Comparison of ENCODE assay signal across 10 cellular contexts in the genomic region with DNA sequence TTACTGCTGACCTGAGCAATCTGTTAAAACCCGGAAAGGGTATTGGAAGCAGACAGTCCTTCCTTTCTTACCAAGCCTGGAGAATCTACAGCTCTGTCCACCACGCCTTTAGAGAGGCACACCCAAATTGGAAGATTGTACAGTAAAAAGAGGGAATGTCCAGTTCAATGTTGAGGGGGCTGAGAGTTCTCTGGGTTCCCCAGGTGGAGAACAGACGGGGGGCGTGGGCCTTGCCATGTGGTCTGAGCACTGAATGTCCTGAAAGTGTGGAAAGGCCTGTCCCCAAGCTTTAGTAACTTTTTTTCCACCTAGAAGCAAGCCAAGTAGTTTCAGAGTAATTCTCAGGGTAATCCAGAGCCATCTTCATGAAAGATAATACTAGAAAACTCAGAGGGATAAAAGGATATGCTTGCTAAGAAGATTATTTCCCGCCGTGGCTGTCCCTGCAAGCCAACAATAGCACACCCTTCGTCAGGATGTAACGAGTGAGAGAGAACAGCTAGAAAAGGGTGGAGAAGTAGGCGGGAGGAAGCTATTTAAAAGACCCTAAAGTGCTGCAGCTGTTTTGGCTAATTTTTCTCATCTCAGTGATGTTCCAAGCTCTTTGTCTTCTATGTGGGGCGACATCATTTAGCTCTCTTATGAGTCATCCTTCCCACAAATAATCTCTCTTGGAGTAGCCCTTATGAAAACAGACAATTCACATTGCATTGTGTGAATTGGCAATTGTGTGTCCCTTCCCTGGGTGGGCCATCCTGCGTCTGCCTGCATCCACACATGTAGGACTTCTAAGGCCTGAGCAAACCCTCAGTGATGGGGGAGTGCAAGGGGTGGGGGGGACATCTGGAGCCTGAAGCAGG.
A peak's percentile ranks its signal among the peaks of the same experiment; 100 is the strongest.
DNase-seq lines count a peak whose midpoint lies in the region; ATAC-seq, FAIRE-seq and TF ChIP-seq lines count a peak whose summit lies in the region.
"Had no signal": no experiment of that assay in that cellular context is flagged by ENCODE, and none has a peak within 500 bp of the region (broad histone marks: within the 10 kb centered on the region; RNA-seq: fewer than 3 reads in every experiment).

No MANE protein-coding gene starts in this region.

- 0 out of 2 replicates have a peak overlapping the region, but pooled peaks have one; percentile 17 for H3K18ac ChIP-seq in IMR-90 (ENCODE audit: low read depth, low read length)

- peak overlapping the region; percentile 49 for H3K4ac ChIP-seq in IMR-90 (ENCODE audit: low read depth, low read length)

- no peak for TF ChIP-seq RAD21 in IMR-90 (IDR thresholded peaks at IDR 0.05; ENCODE audit: low read length)

- ATAC-seq in IMR-90 (ENCODE audit: low read depth) (peak; percentile 76), right cardiac atrium (peak; percentile 81 to 98)
- no peak for ATAC-seq in activated CD4-positive, CD25-positive, alpha-beta regulatory T cell treated with anti-CD3 and anti-CD28 coated beads, Interleukin-2, amount 50 U/mL, for 24 hours

- H2BK5ac ChIP-seq in IMR-90 (ENCODE audit: low read depth, low read length, poor library complexity, severe bottlenecking), result peak overlapping the region; percentile 42

- H3K27ac ChIP-seq in IMR-90 (ENCODE audit: insufficient read depth, low read length) (0 out of 2 replicates have a peak overlapping the region, but pooled peaks have one; percentile 3), right cardiac atrium (ENCODE audit: low read length) (peak overlapping the region; percentile 36), small intestine (ENCODE audit: low read depth in 1 of 2, low read length in 1 of 2) (peak overlapping the region in 1 of 2 donors; percentile 63)

- dilution Hi-C loops in IMR-90 (cut with HindIII; ENCODE audit: low sequenced_read_pairs, unreplicated experiment), result no loop called here

- peak overlapping the region; percentile 42 for H3K14ac ChIP-seq in IMR-90 (replicated peaks; ENCODE audit: low read depth, low read length)

- H4K20me1 ChIP-seq in IMR-90 (ENCODE audit: insufficient read depth, low read length), result no peaks in the 10 kb centered on the region

- CTCF ChIA-PET in IMR-90 (lab: Yijun Ruan, JAX), result interaction anchor here (0.6 kb wide), 1 partner anchor 395 kb away, joined by 3 read pairs; no protein-coding TSS in a partner anchor

- peak overlapping the region; percentile 73 for H2BK20ac ChIP-seq in IMR-90 (ENCODE audit: low read depth, low read length)

- H3K23ac ChIP-seq in IMR-90 (ENCODE audit: low read depth, low read length), result peak overlapping the region; percentile 29; the same call in 1 of the 2 replicates

- no TSS peak for BruUV-seq in IMR-90 (replicated peaks; lab: Mats Ljungman, UMichigan)

- H3K4me1 ChIP-seq in IMR-90 (ENCODE audit: control insufficient read depth, insufficient read depth, low read length) (peaks cover 14% of the 10 kb centered on the region), right cardiac atrium (ENCODE audit: control insufficient read depth, insufficient read depth, low read length) (peaks cover 2% of the 10 kb centered on the region), small intestine (ENCODE audit: control insufficient read depth in 2 of 2, insufficient read depth in 1 of 2, low read depth in 1 of 2, low read length in 1 of 2) (peaks cover 0 to 2% of the 10 kb centered on the region in 2 donors)
- H3K4me1 ChIP-seq: testis had no signal

- peak overlapping the region; percentile 71 for H2BK120ac ChIP-seq in IMR-90 (ENCODE audit: low read depth, low read length)

- H3K36me3 ChIP-seq in IMR-90 (ENCODE audit: control insufficient read depth, insufficient read depth, low read length) (no peaks in the 10 kb centered on the region), small intestine (ENCODE audit: control insufficient read depth in 2 of 2, insufficient read depth in 2 of 2, low read length in 2 of 2) (no peaks in the 10 kb centered on the region), MG63 (no peaks in the 10 kb centered on the region)

- no peak for FAIRE-seq in small intestine (lab: Jason Lieb, UNC)

- in situ Hi-C loops in IMR-90 (cut with MboI; ENCODE audit: low sequenced_read_pairs), result no loop called here

- H2AFZ ChIP-seq in IMR-90 (replicated peaks; ENCODE audit: low read length, poor library complexity), result no peak overlapping the region

- POLR2A ChIA-PET in IMR-90 (lab: Charles Lee; ENCODE audit: unreplicated experiment), result interaction anchor here (1.2 kb wide), 1 partner anchor 25 kb away, joined by 3 read pairs; no protein-coding TSS in a partner anchor

- WGBS in IMR-90 (ENCODE audit: extremely low coverage in 2 of 2, insufficient read length in 1 of 2), 2 experiments, result no CpG with 5 or more reads among the region's 11 CpGs
- whole genome bisulfite sequencing in right cardiac atrium, result 52% methylated on average over 11 of the region's 11 CpGs
- 74 to 94% (median 89%) methylated on average over 11 of the region's 11 CpGs for WGBS in small intestine, 3 donors

- no peak overlapping the region for H3K9ac ChIP-seq in IMR-90 (ENCODE audit: low read depth, low read length)

- peak overlapping the region in 1 of 2 experiments; percentile 50; a peak in 2 of 4 replicates for H4K8ac ChIP-seq in IMR-90 (ENCODE audit: low read depth in 2 of 2, low read length in 2 of 2)

- peak overlapping the region; percentile 17; the same call in 1 of the 2 replicates for H3K56ac ChIP-seq in IMR-90 (ENCODE audit: extremely low read depth, insufficient read depth, low read length)

- peak overlapping the region; percentile 18; the same call in 2 of the 3 replicates for H2BK15ac ChIP-seq in IMR-90 (ENCODE audit: low read depth, low read length)

- H3K79me1 ChIP-seq in IMR-90 (ENCODE audit: low read depth in 1 of 2, low read length in 2 of 2), result peaks cover 4 to 29% of the 10 kb centered on the region in 2 experiments; a peak in 3 of 4 replicates

- H3K27me3 ChIP-seq in IMR-90 (ENCODE audit: control insufficient read depth, insufficient read depth, low read length) (no peaks in the 10 kb centered on the region), right cardiac atrium (ENCODE audit: control insufficient read depth, insufficient read depth) (no peaks in the 10 kb centered on the region), small intestine (ENCODE audit: control insufficient read depth in 2 of 2, insufficient read depth in 2 of 2, low read length in 2 of 2) (no peaks in the 10 kb centered on the region), MG63 (no peaks in the 10 kb centered on the region)
- H3K27me3 ChIP-seq: testis had no signal

- intact Hi-C loops in IMR-90 (cut with micrococcal nuclease) (loop anchor here (1.0 kb wide), 1 partner anchor 9 kb away; no protein-coding TSS in a partner anchor), right cardiac atrium (cut with DNase I) (no loop called here)

- TF ChIP-seq POLR2A in IMR-90 (IDR thresholded peaks at IDR 0.05; ENCODE audit: low read depth, low read length), result no peak

- TF ChIP-seq CTCF in IMR-90 (conservative IDR thresholded peaks at IDR 0.05; ENCODE audit: low read depth, low read length), result no peak

- DNase-seq in IMR-90 (peak; percentile 81), amniotic stem cell (lab: John Stamatoyannopoulos, UW) (peak; percentile 22), right cardiac atrium (peak; percentile 65 to 72 (median 66)), stromal cell of bone marrow (ENCODE audit: low read depth) (peak; percentile 60), SKM-1 treated with dmso at 0.1 percent for 144 hours (lab: John Stamatoyannopoulos, UW; ENCODE audit: unreplicated experiment) (no peak), small intestine (no peak), MG63 (no peak)
- DNase-seq: naive B cell, testis had no signal

- no peak overlapping the region for H3K4me2 ChIP-seq in IMR-90 (ENCODE audit: low read depth, low read length)

- peak overlapping the region; percentile 37 for H4K91ac ChIP-seq in IMR-90 (ENCODE audit: insufficient read depth, low read depth, low read length)

- H3K4me3 ChIP-seq in IMR-90 (ENCODE audit: insufficient read depth, low read depth, low read length), result no peak overlapping the region
- no peak overlapping the region for H3K4me3 ChIP-seq in right cardiac atrium (ENCODE audit: low read length)
- H3K4me3 ChIP-seq in small intestine (ENCODE audit: low read depth in 1 of 2, low read length in 2 of 2), result no peak overlapping the region
- H3K4me3 ChIP-seq in MG63, result no peak overlapping the region
- H3K4me3 ChIP-seq: testis had no signal

- H4K5ac ChIP-seq in IMR-90 (ENCODE audit: low read depth, low read length), result 0 out of 2 replicates have a peak overlapping the region, but pooled peaks have one; percentile 36

- H3K9me3 ChIP-seq in IMR-90 (ENCODE audit: control insufficient read depth, insufficient read depth, low read length), result no peaks in the 10 kb centered on the region
- no peaks in the 10 kb centered on the region for H3K9me3 ChIP-seq in right cardiac atrium (ENCODE audit: control insufficient read depth, low read length)
- H3K9me3 ChIP-seq in small intestine (ENCODE audit: control insufficient read depth, low read depth), result no peaks in the 10 kb centered on the region
- no peaks in the 10 kb centered on the region for H3K9me3 ChIP-seq in MG63
- H3K9me3 ChIP-seq: testis had no signal

- no peak overlapping the region for H2AK9ac ChIP-seq in IMR-90 (replicated peaks; ENCODE audit: low read depth, low read length, poor library complexity)

- H2AK5ac ChIP-seq in IMR-90 (ENCODE audit: low read depth, low read length), result peak overlapping the region; percentile 81

- H3K9me1 ChIP-seq in IMR-90 (ENCODE audit: insufficient read depth, low read length), result peaks cover 13% of the 10 kb centered on the region

TF ChIP-seq in IMR-90, 13 proteins besides CTCF, POLR2A, EP300 and RAD21:
- TF ChIP-seq MAFK (IDR thresholded peaks at IDR 0.05; ENCODE audit: low read depth, low read length) (0 out of 2 replicates have a peak, but pooled peaks have one; percentile 25), FOS (IDR thresholded peaks at IDR 0.05; ENCODE audit: low read depth, low read length) (peak; percentile 85), CHD1 (IDR thresholded peaks at IDR 0.05; ENCODE audit: low read depth, low read length) (no peak)

Comparison
In these comparisons a context has a peak if more than half of its experiments do, and no peak if none do; other contexts are left out.
1. ATAC-seq: peak in IMR-90 (single experiment) and right cardiac atrium (2 of 2); none in activated CD4-positive, CD25-positive, alpha-beta regulatory T cell treated with anti-CD3 and anti-CD28 coated beads, Interleukin-2, amount 50 U/mL, for 24 hours (0 of 2).
2. DNase-seq: peak in IMR-90 (single experiment), amniotic stem cell (single experiment), right cardiac atrium (3 of 3) and stromal cell of bone marrow (single experiment); none in SKM-1 treated with dmso at 0.1 percent for 144 hours (single experiment), small intestine (single experiment) and MG63 (single experiment).